ENCODE assay signal across 8 cellular contexts in genomic region chr9:120742951-120743416, GRCh38. TPM values are rescaled to one million over a fixed set of nuclear protein-coding genes. Genes with fewer than 3 reads are reported as not detected.
DNase-seq lines count a peak whose midpoint lies in the region; ATAC-seq and TF ChIP-seq lines count a peak whose summit lies in the region.

No MANE protein-coding gene starts in this region.

- TF ChIP-seq POLR2A in adrenal gland (IDR thresholded peaks at IDR 0.05) = no peak

- H3K4me3 ChIP-seq in AG04449 (ENCODE audit: low read depth, low read length) (no peak overlapping the region), MM.1S (ENCODE audit: low read length) (no peak overlapping the region), adrenal gland (no peak overlapping the region)

- no peaks in the 10 kb centered on the region for H3K27me3 ChIP-seq in MM.1S (replicated peaks; ENCODE audit: insufficient read depth, low read length)
- no peaks in the 10 kb centered on the region for H3K27me3 ChIP-seq in adrenal gland

- H3K27ac ChIP-seq in MM.1S (ENCODE audit: low read length) (no peak overlapping the region), adrenal gland (no peak overlapping the region)

- no peak overlapping the region for H3K9ac ChIP-seq in MM.1S (ENCODE audit: low read length)

- H4K20me1 ChIP-seq in MM.1S (ENCODE audit: insufficient read depth, low read length) = no peaks in the 10 kb centered on the region

- no peak for ATAC-seq in HG03442 (IDR thresholded peaks at IDR 0.05; ENCODE audit: unreplicated experiment)

- no peaks in the 10 kb centered on the region for H3K79me2 ChIP-seq in MM.1S (ENCODE audit: low read length)

- POLR2A ChIA-PET in AG04449 (lab: Yijun Ruan, JAX) = no interaction called here

- H3K9me3 ChIP-seq in MM.1S (replicated peaks; ENCODE audit: insufficient read depth, low read length) (no peaks in the 10 kb centered on the region), adrenal gland (replicated peaks in 1 of 3) (no peaks in the 10 kb centered on the region)

- CTCF ChIA-PET in AG04449 (lab: Yijun Ruan, JAX) = interaction anchor here (0.7 to 2.2 kb wide), 9 partner anchors 10 to 657 kb away, joined by 3 to 9 read pairs (median 3); no protein-coding TSS in a partner anchor

- H2AFZ ChIP-seq in MM.1S (ENCODE audit: low read length) = no peak overlapping the region

- 77 to 86% (median 84%) methylated on average over 6 of the region's 6 CpGs for WGBS in adrenal gland, 4 donors

- H3K4me1 ChIP-seq in MM.1S (ENCODE audit: low read length) (no peaks in the 10 kb centered on the region), adrenal gland (replicated peaks in 1 of 2) (no peaks in the 10 kb centered on the region)

- TF ChIP-seq CTCF in AG04449 (IDR thresholded peaks at IDR 0.05; ENCODE audit: insufficient read depth, low read length, missing control alignments) (peak; percentile 28), MM.1S (IDR thresholded peaks at IDR 0.05; ENCODE audit: low read length) (peak; percentile 77), adrenal gland (IDR thresholded peaks at IDR 0.05) (peak; percentile 66 to 83 (median 74))

- H3F3A ChIP-seq in MM.1S (ENCODE audit: insufficient read depth, low read length) = no peaks in the 10 kb centered on the region

- no peaks in the 10 kb centered on the region for H3K9me2 ChIP-seq in MM.1S (replicated peaks; ENCODE audit: insufficient read depth, low read length)

- H3K4me2 ChIP-seq in MM.1S (ENCODE audit: low read depth, low read length) = no peak overlapping the region

- H3K36me3 ChIP-seq in MM.1S (replicated peaks; ENCODE audit: insufficient read depth, low read length) (no peaks in the 10 kb centered on the region), adrenal gland (replicated peaks in 1 of 2) (no peaks in the 10 kb centered on the region)

- intact Hi-C loops in adrenal gland (cut with DNase I) = no loop called here

- DNase-seq in AG04449 (ENCODE audit: low read depth, low spot score) = no peak
- peak; percentile 64 for DNase-seq in GM03348 (ENCODE audit: low spot score)
- DNase-seq in MM.1S = peak; percentile 58
- no peak for DNase-seq in adrenal gland
- DNase-seq in kidney tubule cell (ENCODE audit: low spot score) = peak; percentile 71
- no peak for DNase-seq in activated CD4-positive, alpha-beta T cell treated with anti-CD3 and anti-CD28 coated beads for 1 hour
- no peak for DNase-seq in cerebellar nuclear complex (lab: John Stamatoyannopoulos, UW)

RNA-seq across cellular contexts. Expression of gene MEGF9, which starts 28.7 kb away (rescaled TPM):
- total RNA-seq in adrenal gland = 10 to 100 TPM; 13.9 to 28.5 (median 22.4) TPM
- polyA plus RNA-seq in adrenal gland = 10 to 100 TPM in 1 of 3 donors, 1 to 10 TPM in 2; 3.9 to 22.4 (median 4.3) TPM

RNA-seq across cellular contexts. Expression of gene FBXW2, which starts 50.2 kb away (rescaled TPM):
- 10 to 100 TPM; 31.8 to 86.8 (median 66.1) TPM for total RNA-seq in adrenal gland
- polyA plus RNA-seq in adrenal gland = 10 to 100 TPM in 2 of 3 donors, 1 to 10 TPM in 1; 9.2 to 45.9 (median 13.2) TPM

Comparison
In these comparisons a context has a peak if more than half of its experiments do, and no peak if none do; other contexts are left out.
1. DNase-seq: peak in GM03348 (single experiment), MM.1S (single experiment) and kidney tubule cell (single experiment); none in AG04449 (single experiment), adrenal gland (0 of 7), activated CD4-positive, alpha-beta T cell treated with anti-CD3 and anti-CD28 coated beads for 1 hour (single experiment) and cerebellar nuclear complex (0 of 2).
2. Peak in every context shown above with its lines, with median percentiles within 50 percentile points of each other: CTCF ChIP-seq.